Comparison of ENCODE assay signal across 1 cellular context in the genomic region with DNA sequence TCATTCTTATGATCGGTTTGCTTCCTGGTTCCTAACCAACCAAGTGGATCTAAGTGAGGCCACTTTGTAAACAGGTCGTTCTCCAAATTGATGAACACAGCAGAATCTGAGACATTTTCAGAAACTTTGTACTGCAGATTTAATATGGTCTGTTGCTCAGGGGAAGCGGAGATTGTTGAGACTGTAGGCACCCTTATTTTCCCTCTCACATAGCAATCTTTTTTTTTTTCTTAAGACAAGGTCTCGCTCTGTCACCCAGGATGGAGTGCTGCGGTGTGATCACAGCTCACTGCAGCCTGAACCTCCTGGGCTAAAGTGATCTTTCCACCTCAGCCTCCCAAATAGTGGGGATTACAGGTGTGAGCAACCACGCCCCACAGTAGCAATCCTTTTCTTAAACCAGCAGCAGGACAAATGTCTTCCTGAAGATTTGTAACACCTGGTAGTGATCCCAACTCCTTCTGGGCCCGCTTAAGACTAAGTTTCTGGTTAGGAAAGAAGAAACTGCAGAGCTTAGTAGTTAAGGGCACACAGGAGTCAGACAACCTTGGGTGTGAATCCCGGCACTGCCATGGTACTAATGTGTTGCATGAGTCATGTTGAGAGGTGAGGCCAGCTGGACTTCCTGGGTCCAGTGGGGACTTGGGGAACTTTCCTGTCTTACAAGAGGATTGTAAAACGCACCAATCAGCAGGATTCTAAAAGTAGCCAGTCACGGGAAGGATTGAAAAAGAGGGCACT.
TF ChIP-seq lines count a peak whose summit lies in the region.

No MANE protein-coding gene starts in this region.

TF ChIP-seq in WTC11, 78 proteins besides CTCF, POLR2A, EP300 and RAD21 (continued from another document):
- TF ChIP-seq, protein P1, sequence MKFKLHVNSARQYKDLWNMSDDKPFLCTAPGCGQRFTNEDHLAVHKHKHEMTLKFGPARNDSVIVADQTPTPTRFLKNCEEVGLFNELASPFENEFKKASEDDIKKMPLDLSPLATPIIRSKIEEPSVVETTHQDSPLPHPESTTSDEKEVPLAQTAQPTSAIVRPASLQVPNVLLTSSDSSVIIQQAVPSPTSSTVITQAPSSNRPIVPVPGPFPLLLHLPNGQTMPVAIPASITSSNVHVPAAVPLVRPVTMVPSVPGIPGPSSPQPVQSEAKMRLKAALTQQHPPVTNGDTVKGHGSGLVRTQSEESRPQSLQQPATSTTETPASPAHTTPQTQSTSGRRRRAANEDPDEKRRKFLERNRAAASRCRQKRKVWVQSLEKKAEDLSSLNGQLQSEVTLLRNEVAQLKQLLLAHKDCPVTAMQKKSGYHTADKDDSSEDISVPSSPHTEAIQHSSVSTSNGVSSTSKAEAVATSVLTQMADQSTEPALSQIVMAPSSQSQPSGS (CRISPR knock-in tag; IDR thresholded peaks at IDR 0.05; ENCODE audit: borderline replicate concordance, low read depth), result no peak
